8 cellular contexts compared by ENCODE assay signal in the genomic region with DNA sequence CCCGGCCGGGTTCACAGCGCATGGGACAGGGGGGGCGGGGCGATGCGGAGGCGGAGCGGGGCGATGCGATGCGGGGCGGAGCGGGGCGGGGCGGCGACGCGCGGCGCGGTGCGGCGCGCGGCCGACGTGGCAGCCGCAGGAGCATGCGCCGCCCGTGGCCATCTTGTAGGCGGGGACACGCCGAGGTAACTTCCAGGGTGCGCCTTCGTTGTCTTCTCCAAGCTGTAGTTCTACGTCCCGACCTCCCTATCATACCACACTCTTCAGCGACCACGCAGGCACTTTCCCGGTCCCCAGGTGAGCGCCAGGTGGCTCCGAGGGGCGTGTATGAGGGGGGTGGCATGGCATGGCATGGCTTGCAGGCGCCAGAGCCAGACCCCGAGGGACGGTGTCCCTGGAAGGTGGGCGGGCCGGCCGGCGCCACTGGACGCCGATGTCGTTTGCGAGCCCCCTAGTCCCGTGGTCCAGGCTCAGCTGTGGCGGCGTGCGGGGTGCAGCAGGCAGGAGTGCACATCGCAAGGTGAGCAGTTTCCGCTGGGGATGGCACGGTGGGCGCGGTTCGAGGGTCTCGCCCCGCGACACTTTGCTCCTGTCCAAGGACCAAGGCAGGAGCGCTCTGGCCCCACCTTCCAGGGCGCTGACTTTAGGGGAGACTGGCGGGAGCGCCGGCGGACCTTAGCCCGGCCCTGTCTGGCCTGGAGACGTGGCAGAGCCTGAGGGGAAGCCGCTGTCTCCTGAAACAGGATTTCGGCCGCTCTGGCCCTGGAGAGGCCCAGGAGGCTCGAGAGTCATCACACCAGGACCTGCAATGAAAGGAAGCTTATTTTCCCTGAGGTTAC. TPM values are rescaled to one million over a fixed set of nuclear protein-coding genes. Genes with fewer than 3 reads are reported as not detected.
DNase-seq lines count a peak whose midpoint lies in the region; ATAC-seq, FAIRE-seq and TF ChIP-seq lines count a peak whose summit lies in the region.

A gene (plus strand): TSS at position 161 of the 839 bp plus-strand sequence. CDS start 5,840 bp downstream, outside the sequence.

- H3K27ac Mint-ChIP-seq in central memory CD8-positive, alpha-beta T cell (ENCODE audit: low read depth), result peak within 1 kb of the TSS; percentile 77

- H3K9me3 Mint-ChIP-seq in central memory CD8-positive, alpha-beta T cell, result peaks cover 11% of the 10 kb centered on the region

- H3K27me3 Mint-ChIP-seq in central memory CD8-positive, alpha-beta T cell, result peaks cover 12% of the 10 kb centered on the region

- peak within 1 kb of the TSS; percentile 83 to 85 for H3K9ac ChIP-seq in kidney (ENCODE audit: low read length in 2 of 2)

- H3K4me1 Mint-ChIP-seq in central memory CD8-positive, alpha-beta T cell, result peaks cover 32% of the 10 kb centered on the region

- TF ChIP-seq CTCF in AG04449 (IDR thresholded peaks at IDR 0.05; ENCODE audit: insufficient read depth, low read length, missing control alignments), result no peak
- no peak for TF ChIP-seq CTCF in kidney (IDR thresholded peaks at IDR 0.05; ENCODE audit: borderline replicate concordance, extremely low read depth, insufficient read depth)

- intact Hi-C loops in kidney (cut with DNase I), result no loop called here

- H3K9me3 ChIP-seq in kidney (ENCODE audit: control insufficient read depth in 1 of 2, low read length in 2 of 2), result peaks cover 0 to 8% of the 10 kb centered on the region in 2 donors

- no peak for FAIRE-seq in kidney (lab: Jason Lieb, UNC)

- H3K27ac ChIP-seq in kidney (ENCODE audit: low read depth in 2 of 2, low read length in 2 of 2), result peak within 1 kb of the TSS; percentile 75 to 78

- H3K36me3 Mint-ChIP-seq in central memory CD8-positive, alpha-beta T cell (ENCODE audit: insufficient read depth), result peaks cover 7% of the 10 kb centered on the region

- H3K4me3 ChIP-seq in AG04449 (ENCODE audit: low read depth, low read length) (peak within 1 kb of the TSS; percentile 95), kidney (ENCODE audit: low read length in 2 of 2) (peak within 1 kb of the TSS; percentile 89 to 91)

- peaks cover 0 to 5% of the 10 kb centered on the region in 2 donors for H3K4me1 ChIP-seq in kidney (ENCODE audit: control insufficient read depth in 1 of 2, insufficient read depth in 1 of 2, low read depth in 1 of 2, low read length in 2 of 2)

- peak; percentile 93 for ATAC-seq in GM18868 (IDR thresholded peaks at IDR 0.05; ENCODE audit: unreplicated experiment)
- peak; percentile 89 for ATAC-seq in HG03103 (IDR thresholded peaks at IDR 0.05; ENCODE audit: low read depth, unreplicated experiment)
- peak; percentile 96 for ATAC-seq in central memory CD8-positive, alpha-beta T cell (replicated peaks; ENCODE audit: extremely low read depth, poor library complexity, severe bottlenecking)

- POLR2A ChIA-PET in AG04449 (lab: Yijun Ruan, JAX), result interaction anchor here (0.6 kb wide), 1 partner anchor 740 kb away, joined by 3 read pairs; no protein-coding TSS in a partner anchor

- CTCF ChIA-PET in AG04449 (lab: Yijun Ruan, JAX), result interaction anchor here (0.6 to 1.3 kb wide), 3 partner anchors 19 to 28 kb away, joined by 3 to 5 read pairs (median 4); no protein-coding TSS in a partner anchor

- no peaks in the 10 kb centered on the region for H3K36me3 ChIP-seq in kidney (ENCODE audit: control insufficient read depth in 1 of 2, insufficient read depth in 2 of 2, low read length in 2 of 2)

- DNase-seq in AG04449 (ENCODE audit: low read depth, low spot score) (peak; percentile 16), NCI-H226 (peak; percentile 74), kidney (peak; percentile 93)
- peak; percentile 53 for DNase-seq in activated CD4-positive, CD25-positive, alpha-beta regulatory T cell treated with anti-CD3 and anti-CD28 coated beads, Interleukin-2, amount 50 U/mL, for 16 hours (ENCODE audit: low read depth, low spot score)
- peak; percentile 43 to 48 for DNase-seq in central memory CD8-positive, alpha-beta T cell (ENCODE audit: low spot score in 2 of 2)
- DNase-seq in stimulated activated CD4-positive, alpha-beta T cell treated with anti-CD3 and anti-CD28 coated beads, Interleukin-15, amount 100 ng/mL, for 24 hours, result peak; percentile 87

- H3K4me3 Mint-ChIP-seq in central memory CD8-positive, alpha-beta T cell, result peak within 1 kb of the TSS; percentile 82

RNA-seq across cellular contexts. Expression of the gene that starts here (rescaled TPM):
- total RNA-seq in kidney, result 55.8 TPM
- polyA plus RNA-seq in kidney (ENCODE audit: insufficient read depth, low read depth, low replicate concordance), result 19.8 TPM

Comparison
In these comparisons a context has a peak if more than half of its experiments do, and no peak if none do; other contexts are left out.
1. Peak in every context shown above with its lines: DNase-seq, ATAC-seq, H3K4me3 ChIP-seq and H3K27ac ChIP-seq.
2. DNase-seq: peak in every context shown above with its lines; median percentile 93 in kidney; 87 in stimulated activated CD4-positive, alpha-beta T cell treated with anti-CD3 and anti-CD28 coated beads, Interleukin-15, amount 100 ng/mL, for 24 hours; 74 in NCI-H226; 53 in activated CD4-positive, CD25-positive, alpha-beta regulatory T cell treated with anti-CD3 and anti-CD28 coated beads, Interleukin-2, amount 50 U/mL, for 16 hours; 46 in central memory CD8-positive, alpha-beta T cell; 16 in AG04449.